In genomic region chr14:84927096-84927910, GRCh38 we compare ENCODE assay signal across 18 cellular contexts.
DNase-seq lines count a peak whose midpoint lies in the region; ATAC-seq and TF ChIP-seq lines count a peak whose summit lies in the region.
"Had no signal": no experiment of that assay in that cellular context is flagged by ENCODE, and none has a peak within 500 bp of the region (broad histone marks: within the 10 kb centered on the region; RNA-seq: fewer than 3 reads in every experiment).

No MANE protein-coding gene starts in this region.

- CTCF ChIA-PET in activated CD8-positive, alpha-beta memory T cell treated with anti-CD3 and anti-CD28 coated beads, Interleukin-2, amount 10 ng/mL, durations not matched to agents 7 days and 5 days (lab: Charles Lee): no interaction called here

- no peaks in the 10 kb centered on the region for H3K27me3 Mint-ChIP-seq in activated CD8-positive, alpha-beta memory T cell treated with anti-CD3 and anti-CD28 coated beads, Interleukin-2, amount 10 ng/mL, durations not matched to agents 7 days and 5 days
- H3K27me3 Mint-ChIP-seq: CD8-positive, alpha-beta memory T cell had no signal

- no peak overlapping the region for H3K4me3 ChIP-seq in fibroblast of pulmonary artery (replicated peaks; ENCODE audit: low read depth, low read length)
- H3K4me3 ChIP-seq: ascending aorta, heart left ventricle had no signal

- TF ChIP-seq CTCF in fibroblast of pulmonary artery (IDR thresholded peaks at IDR 0.05; ENCODE audit: low read length, missing control alignments): no peak

- no peak for DNase-seq in left ventricle myocardium superior
- no peak for DNase-seq in Right ventricle myocardium superior
- peak; percentile 26 for DNase-seq in NCI-H510A (lab: John Stamatoyannopoulos, UW)
- peak; percentile 48 for DNase-seq in fibroblast of pulmonary artery (ENCODE audit: low read depth)
- no peak for DNase-seq in NCI-H146 (lab: John Stamatoyannopoulos, UW)
- no peak for DNase-seq in activated CD8-positive, alpha-beta memory T cell treated with anti-CD3 and anti-CD28 coated beads, Interleukin-2, amount 10 ng/mL, durations not matched to agents 7 days and 5 days
- no peak for DNase-seq in RPMI8226
- DNase-seq: activated gamma-delta T cell treated with Interleukin-2 at 50 U/mL for 16 hours; CD8-positive, alpha-beta memory T cell; cortex of kidney; erythroblast; GF-D8; heart left ventricle; mesenchymal stem cell had no signal

- H3K4me3 Mint-ChIP-seq in activated CD8-positive, alpha-beta memory T cell treated with anti-CD3 and anti-CD28 coated beads, Interleukin-2, amount 10 ng/mL, durations not matched to agents 7 days and 5 days: no peak overlapping the region
- H3K4me3 Mint-ChIP-seq: CD8-positive, alpha-beta memory T cell; neural crest cell had no signal

- intact Hi-C loops in left ventricle myocardium superior (cut with micrococcal nuclease) (no loop called here), Right ventricle myocardium superior (cut with DNase I) (no loop called here)

- ATAC-seq in left ventricle myocardium superior: peak; percentile 42
- ATAC-seq in Right ventricle myocardium superior (ENCODE audit: poor library complexity): no peak
- ATAC-seq in GM18502 (IDR thresholded peaks at IDR 0.05; ENCODE audit: poor library complexity, unreplicated experiment): no peak
- no peak for ATAC-seq in activated CD8-positive, alpha-beta memory T cell treated with anti-CD3 and anti-CD28 coated beads, Interleukin-2, amount 10 ng/mL, durations not matched to agents 7 days and 5 days
- ATAC-seq: activated CD4-positive, CD25-positive, alpha-beta regulatory T cell treated with anti-CD3 and anti-CD28 coated beads, Interleukin-2, amount 50 U/mL, for 24 hours had no signal

- H3K9me3 Mint-ChIP-seq in activated CD8-positive, alpha-beta memory T cell treated with anti-CD3 and anti-CD28 coated beads, Interleukin-2, amount 10 ng/mL, durations not matched to agents 7 days and 5 days (ENCODE audit: low read depth): peaks cover 19% of the 10 kb centered on the region
- H3K9me3 Mint-ChIP-seq: neural crest cell had no signal

- H3K36me3 Mint-ChIP-seq in activated CD8-positive, alpha-beta memory T cell treated with anti-CD3 and anti-CD28 coated beads, Interleukin-2, amount 10 ng/mL, durations not matched to agents 7 days and 5 days: no peaks in the 10 kb centered on the region
- H3K36me3 Mint-ChIP-seq: CD8-positive, alpha-beta memory T cell had no signal

- no peaks in the 10 kb centered on the region for H3K4me1 Mint-ChIP-seq in activated CD8-positive, alpha-beta memory T cell treated with anti-CD3 and anti-CD28 coated beads, Interleukin-2, amount 10 ng/mL, durations not matched to agents 7 days and 5 days
- H3K4me1 Mint-ChIP-seq: CD8-positive, alpha-beta memory T cell had no signal

- H3K27ac Mint-ChIP-seq in activated CD8-positive, alpha-beta memory T cell treated with anti-CD3 and anti-CD28 coated beads, Interleukin-2, amount 10 ng/mL, durations not matched to agents 7 days and 5 days: no peak overlapping the region
- H3K27ac Mint-ChIP-seq: CD8-positive, alpha-beta memory T cell had no signal

Comparison
In these comparisons a context has a peak if more than half of its experiments do, and no peak if none do; other contexts are left out.
1. DNase-seq: peak in NCI-H510A (single experiment) and fibroblast of pulmonary artery (single experiment); none in left ventricle myocardium superior (single experiment), Right ventricle myocardium superior (single experiment), NCI-H146 (single experiment), activated CD8-positive, alpha-beta memory T cell treated with anti-CD3 and anti-CD28 coated beads, Interleukin-2, amount 10 ng/mL, durations not matched to agents 7 days and 5 days (single experiment) and RPMI8226 (single experiment).